Comparison of ENCODE assay signal across 9 cellular contexts in genomic region chr11:8268530-8269461, GRCh38. TPM values are rescaled to one million over a fixed set of nuclear protein-coding genes. Genes with fewer than 3 reads are reported as not detected.
DNase-seq lines count a peak whose midpoint lies in the region; ATAC-seq and TF ChIP-seq lines count a peak whose summit lies in the region.
"Had no signal": no experiment of that assay in that cellular context is flagged by ENCODE, and none has a peak within 500 bp of the region (broad histone marks: within the 10 kb centered on the region; RNA-seq: fewer than 3 reads in every experiment).

No MANE protein-coding gene starts in this region.

- H3K4me1 ChIP-seq in Peyer's patch (peaks cover 0 to 16% (median 6%) of the 10 kb centered on the region in 4 donors), prostate gland (replicated peaks) (no peaks in the 10 kb centered on the region)

- no peak overlapping the region for H3K27ac ChIP-seq in Peyer's patch
- no peak overlapping the region for H3K27ac ChIP-seq in prostate gland

- peak; percentile 36 for ATAC-seq in left ventricle myocardium superior
- no peak for ATAC-seq in HG03108 (IDR thresholded peaks at IDR 0.05; ENCODE audit: unreplicated experiment)

- no peak for TF ChIP-seq CTCF in Peyer's patch (IDR thresholded peaks at IDR 0.05)
- TF ChIP-seq CTCF in prostate gland (IDR thresholded peaks at IDR 0.05), result no peak

- peak; percentile 40 for DNase-seq in Daoy (ENCODE audit: low read depth)
- DNase-seq in Peyer's patch, result peak in 2 of 3 donors; percentile 35 to 38
- DNase-seq in left ventricle myocardium superior, result peak; percentile 34
- no peak for DNase-seq in prostate gland (ENCODE audit: low spot score)
- no peak for DNase-seq in epidermal melanocyte (ENCODE audit: insufficient read length, low spot score)
- no peak for DNase-seq in amniotic stem cell (lab: John Stamatoyannopoulos, UW)
- DNase-seq in stimulated activated CD4-positive, alpha-beta T cell treated with anti-CD3 and anti-CD28 coated beads, Interleukin-4, amount 100 ng/mL, for 1 hour, result no peak

- TF ChIP-seq POLR2A in Peyer's patch (IDR thresholded peaks at IDR 0.05), result no peak
- no peak for TF ChIP-seq POLR2A in prostate gland (IDR thresholded peaks at IDR 0.05)

- H3K4me3 ChIP-seq in Peyer's patch, result peak overlapping the region; percentile 25 to 52 (median 46)
- peak overlapping the region; percentile 25 to 39 for H3K4me3 ChIP-seq in prostate gland

- no peaks in the 10 kb centered on the region for H3K9me3 ChIP-seq in Peyer's patch
- H3K9me3 ChIP-seq in prostate gland, result no peaks in the 10 kb centered on the region

- peaks cover 0 to 38% of the 10 kb centered on the region in 2 donors for H3K27me3 ChIP-seq in Peyer's patch
- H3K27me3 ChIP-seq in prostate gland (replicated peaks; ENCODE audit: insufficient read depth), result peaks cover 7% of the 10 kb centered on the region

- H3K36me3 ChIP-seq in Peyer's patch, result no peaks in the 10 kb centered on the region
- H3K36me3 ChIP-seq in prostate gland, result no peaks in the 10 kb centered on the region

- 16% methylated on average over 57 of the region's 68 CpGs for WGBS in prostate gland

- intact Hi-C loops in left ventricle myocardium superior (cut with micrococcal nuclease), result no loop called here
- intact Hi-C loops in prostate gland (cut with DNase I), result no loop called here

RNA-seq across cellular contexts. Expression of gene LMO1, which starts 5.1 kb away (rescaled TPM):
- total RNA-seq in Daoy (2014; rRNA removed; shearing (Covaris generic)), result 2.1 TPM in 1 of 2 replicates, not detected in the other
- total RNA-seq in Peyer's patch (not detected), left ventricle myocardium superior (2.6 TPM), prostate gland (not detected)
- total RNA-seq: RPMI7951 had no signal

Comparison
In these comparisons a context has a peak if more than half of its experiments do, and no peak if none do; other contexts are left out.
1. DNase-seq: peak in Daoy (single experiment), Peyer's patch (2 of 3) and left ventricle myocardium superior (single experiment); none in prostate gland (single experiment), epidermal melanocyte (single experiment), amniotic stem cell (single experiment) and stimulated activated CD4-positive, alpha-beta T cell treated with anti-CD3 and anti-CD28 coated beads, Interleukin-4, amount 100 ng/mL, for 1 hour (single experiment).